8 cellular contexts compared by ENCODE assay signal in the genomic region with DNA sequence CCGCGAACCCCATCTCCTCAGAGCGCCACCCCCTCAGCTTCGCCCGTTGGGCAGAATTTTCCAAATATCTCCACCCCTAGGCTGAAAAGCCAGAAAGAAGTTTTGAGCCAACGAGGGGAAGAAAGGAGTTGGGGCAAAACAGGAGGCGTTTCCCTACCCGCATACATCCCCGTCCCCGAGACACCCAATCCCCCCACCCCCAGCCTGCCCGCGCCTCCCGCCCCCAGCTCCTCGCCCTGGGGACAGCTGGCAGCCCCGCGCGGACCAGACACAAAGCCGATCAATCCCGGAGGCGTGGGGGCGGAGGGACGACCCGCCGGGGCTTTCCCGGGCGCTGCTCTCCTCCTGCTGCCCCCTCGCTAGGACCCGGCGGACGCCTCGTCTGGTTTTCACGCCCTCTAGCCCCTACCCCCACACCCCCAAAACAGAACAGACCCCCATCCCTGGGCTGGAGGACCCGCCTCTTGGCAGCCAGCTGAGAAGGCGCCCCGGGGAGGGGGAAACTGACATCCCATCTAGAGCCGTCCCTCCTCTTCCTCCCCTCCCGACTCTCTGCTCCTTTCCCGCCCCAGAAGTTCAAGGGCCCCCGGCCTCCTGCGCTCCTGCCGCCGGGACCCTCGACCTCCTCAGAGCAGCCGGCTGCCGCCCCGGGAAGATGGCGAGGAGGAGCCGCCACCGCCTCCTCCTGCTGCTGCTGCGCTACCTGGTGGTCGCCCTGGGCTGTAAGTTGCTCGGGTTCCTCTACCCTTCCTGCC. TPM values are rescaled to one million over a fixed set of nuclear protein-coding genes. Genes with fewer than 3 reads are reported as not detected.
DNase-seq lines count a peak whose midpoint lies in the region; ATAC-seq and TF ChIP-seq lines count a peak whose summit lies in the region.

A gene with protein sequence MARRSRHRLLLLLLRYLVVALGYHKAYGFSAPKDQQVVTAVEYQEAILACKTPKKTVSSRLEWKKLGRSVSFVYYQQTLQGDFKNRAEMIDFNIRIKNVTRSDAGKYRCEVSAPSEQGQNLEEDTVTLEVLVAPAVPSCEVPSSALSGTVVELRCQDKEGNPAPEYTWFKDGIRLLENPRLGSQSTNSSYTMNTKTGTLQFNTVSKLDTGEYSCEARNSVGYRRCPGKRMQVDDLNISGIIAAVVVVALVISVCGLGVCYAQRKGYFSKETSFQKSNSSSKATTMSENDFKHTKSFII (plus strand): TSS at position 92 of the 755 bp plus-strand sequence. CDS start 564 bp downstream, at position 656.

- peak; percentile 76 for ATAC-seq in HG02840 (IDR thresholded peaks at IDR 0.05; ENCODE audit: low FRiP score, unreplicated experiment)

- intact Hi-C loops in vagina (cut with DNase I): no loop called here

- H3K27me3 ChIP-seq in vagina: no peaks in the 10 kb centered on the region

- peak; percentile 1 to 7 for DNase-seq in NCI-H2081 (lab: John Stamatoyannopoulos, UW)
- DNase-seq in NCI-H2081 treated with DMSO at 0.1 percent for 48 hours (lab: John Stamatoyannopoulos, UW): no peak
- DNase-seq in NCI-H69 (lab: John Stamatoyannopoulos, UW): peak; percentile 60
- DNase-seq in activated gamma-delta T cell (lab: John Stamatoyannopoulos, UW): peak; percentile 22
- DNase-seq in germinal center (ENCODE audit: low spot score): peak; percentile 76
- DNase-seq in nucleus accumbens (lab: John Stamatoyannopoulos, UW): peak in 48 of 56 donors; percentile 12 to 71 (median 47)
- DNase-seq in vagina (ENCODE audit: extremely low spot score in 2 of 2): peak in 1 of 2 donors; percentile 89

- H3K27ac ChIP-seq in vagina: peak within 1 kb of the TSS; percentile 91

- H3K4me3 ChIP-seq in vagina: peak within 1 kb of the TSS; percentile 67 to 87

- H3K9me3 ChIP-seq in vagina: no peaks in the 10 kb centered on the region

- no peak for TF ChIP-seq POLR2A in vagina (IDR thresholded peaks at IDR 0.05)

- H3K36me3 ChIP-seq in vagina: no peaks in the 10 kb centered on the region

- H3K4me1 ChIP-seq in vagina: peaks cover 6% of the 10 kb centered on the region

- TF ChIP-seq CTCF in vagina (IDR thresholded peaks at IDR 0.05): no peak

RNA-seq across cellular contexts. Expression of the gene that starts here (rescaled TPM):
- total RNA-seq in vagina: 9.1 TPM
